1 cellular context compared by ENCODE assay signal in genomic region chr5:132680780-132681475, GRCh38.
TF ChIP-seq lines count a peak whose summit lies in the region.

No MANE protein-coding gene starts in this region.

TF ChIP-seq in HEK293T, 16 proteins besides CTCF, POLR2A, EP300 and RAD21 (continued from another document):
- TF ChIP-seq ARNT (IDR thresholded peaks at IDR 0.05) (no peak), PKNOX1 (IDR thresholded peaks at IDR 0.05) (no peak), FOXM1 (IDR thresholded peaks at IDR 0.05; ENCODE audit: borderline replicate concordance) (no peak), TARDBP (IDR thresholded peaks at IDR 0.05) (no peak), FOXA1 (IDR thresholded peaks at IDR 0.05) (no peak), SP1 (IDR thresholded peaks at IDR 0.05) (no peak)
